In the genomic region with DNA sequence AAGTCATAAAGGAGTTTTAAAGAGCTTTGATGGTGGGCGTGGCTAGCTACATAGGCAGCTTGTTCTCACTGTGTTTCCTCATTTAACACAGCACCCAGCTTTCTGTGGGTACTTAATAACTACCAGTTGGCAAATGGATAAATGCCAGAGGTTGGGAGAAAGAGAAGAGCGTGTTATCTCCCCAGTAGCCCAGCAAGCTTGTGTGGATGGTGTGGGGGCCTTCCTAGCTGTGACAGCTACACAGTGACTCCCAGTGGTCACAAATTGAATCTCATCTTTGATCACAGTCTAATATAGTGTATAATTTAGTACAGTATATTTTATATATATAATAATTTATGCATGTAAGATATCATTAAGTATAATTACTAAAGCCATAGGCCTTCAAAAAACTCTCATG, we compare ENCODE assay signal across 8 cellular contexts.
A peak's percentile ranks its signal among the peaks of the same experiment; 100 is the strongest.
DNase-seq lines count a peak whose midpoint lies in the region; ATAC-seq and TF ChIP-seq lines count a peak whose summit lies in the region.

No MANE protein-coding gene starts in this region.

- H3K79me2 ChIP-seq in neural progenitor cell (ENCODE audit: low read depth) = no peaks in the 10 kb centered on the region

- no peaks in the 10 kb centered on the region for H3K9me3 Mint-ChIP-seq in endodermal cell
- H3K9me3 Mint-ChIP-seq in neural progenitor cell = no peaks in the 10 kb centered on the region
- no peaks in the 10 kb centered on the region for H3K9me3 Mint-ChIP-seq in stimulated activated naive CD8-positive, alpha-beta T cell treated with anti-CD3 and anti-CD28 coated beads, Interleukin-15, amount 100 ng/mL, for 72 hours

- H3K4me1 ChIP-seq in endodermal cell (ENCODE audit: control insufficient read depth, insufficient read depth, low read length) = peaks cover 10% of the 10 kb centered on the region
- peaks cover 8% of the 10 kb centered on the region for H3K4me1 ChIP-seq in neural progenitor cell

- no peak overlapping the region for H3K9ac ChIP-seq in endodermal cell (ENCODE audit: extremely low read depth, low read length, poor library complexity, severe bottlenecking)
- H3K9ac ChIP-seq in neural progenitor cell = no peak overlapping the region

- H3K4me1 Mint-ChIP-seq in endodermal cell = peaks cover 33% of the 10 kb centered on the region
- H3K4me1 Mint-ChIP-seq in neural progenitor cell = peaks cover 21% of the 10 kb centered on the region
- no peaks in the 10 kb centered on the region for H3K4me1 Mint-ChIP-seq in stimulated activated naive CD8-positive, alpha-beta T cell treated with anti-CD3 and anti-CD28 coated beads, Interleukin-15, amount 100 ng/mL, for 72 hours

- H3K27ac Mint-ChIP-seq in endodermal cell = no peak overlapping the region
- H3K27ac Mint-ChIP-seq in neural progenitor cell = no peak overlapping the region
- no peak overlapping the region for H3K27ac Mint-ChIP-seq in stimulated activated naive CD8-positive, alpha-beta T cell treated with anti-CD3 and anti-CD28 coated beads, Interleukin-15, amount 100 ng/mL, for 72 hours

- H3K4me3 Mint-ChIP-seq in endodermal cell = no peak overlapping the region
- H3K4me3 Mint-ChIP-seq in neural progenitor cell = no peak overlapping the region
- no peak overlapping the region for H3K4me3 Mint-ChIP-seq in stimulated activated naive CD8-positive, alpha-beta T cell treated with anti-CD3 and anti-CD28 coated beads, Interleukin-15, amount 100 ng/mL, for 72 hours

- no peak overlapping the region for H3K4me2 ChIP-seq in neural progenitor cell

- H3K9me3 ChIP-seq in endodermal cell (ENCODE audit: control insufficient read depth, low read length) (no peaks in the 10 kb centered on the region), neural progenitor cell (ENCODE audit: low read depth) (no peaks in the 10 kb centered on the region)

- H3K27me3 Mint-ChIP-seq in endodermal cell (ENCODE audit: insufficient read depth) (no peaks in the 10 kb centered on the region), neural progenitor cell (ENCODE audit: insufficient read depth, low read depth) (no peaks in the 10 kb centered on the region)
- H3K27me3 Mint-ChIP-seq in stimulated activated naive CD8-positive, alpha-beta T cell treated with anti-CD3 and anti-CD28 coated beads, Interleukin-15, amount 100 ng/mL, for 72 hours = no peaks in the 10 kb centered on the region

- H3K4me3 ChIP-seq in GM12864 (ENCODE audit: low read depth, low read length) (no peak overlapping the region), endodermal cell (ENCODE audit: low read length) (no peak overlapping the region), neural progenitor cell (no peak overlapping the region)

- H2AFZ ChIP-seq in neural progenitor cell (replicated peaks) = no peak overlapping the region

- H3K36me3 Mint-ChIP-seq in endodermal cell (ENCODE audit: low read depth) (peaks cover 64% of the 10 kb centered on the region), neural progenitor cell (no peaks in the 10 kb centered on the region)

- H3K36me3 ChIP-seq in endodermal cell (ENCODE audit: control insufficient read depth, insufficient read depth, low read length) (peaks cover 86% of the 10 kb centered on the region), neural progenitor cell (no peaks in the 10 kb centered on the region)

- no peaks in the 10 kb centered on the region for H3F3A ChIP-seq in neural progenitor cell (ENCODE audit: low read depth)

- TF ChIP-seq CTCF in GM12864 (IDR thresholded peaks at IDR 0.05; ENCODE audit: low read depth, low read length, missing control alignments) (peak; percentile 38), endodermal cell (conservative IDR thresholded peaks at IDR 0.05) (peak; percentile 82), neural progenitor cell (IDR thresholded peaks at IDR 0.05) (peak; percentile 69)

- ATAC-seq in HG03025 (IDR thresholded peaks at IDR 0.05; ENCODE audit: low FRiP score, unreplicated experiment) (peak; percentile 75), GM19452 (IDR thresholded peaks at IDR 0.05; ENCODE audit: unreplicated experiment) (no peak)
- no peak for ATAC-seq in stimulated activated naive CD8-positive, alpha-beta T cell treated with anti-CD3 and anti-CD28 coated beads, Interleukin-15, amount 100 ng/mL, for 72 hours

- H3K27ac ChIP-seq in endodermal cell (ENCODE audit: low read depth, low read length) (no peak overlapping the region), neural progenitor cell (no peak overlapping the region)

- 47% methylated on average over 2 of the region's 2 CpGs; no CpG with 5 or more reads in 1 of the 2 experiments for WGBS in endodermal cell (ENCODE audit: insufficient coverage in 1 of 2, insufficient read length in 1 of 2), 2 experiments

- DNase-seq in GM12864 (ENCODE audit: low read depth) (no peak), NCI-H82 (lab: John Stamatoyannopoulos, UW) (peak; percentile 73), endodermal cell (peak; percentile 75), neural progenitor cell (ENCODE audit: low spot score) (peak; percentile 61), A172 (ENCODE audit: low spot score) (no peak)
- no peak for DNase-seq in stimulated activated naive CD8-positive, alpha-beta T cell treated with anti-CD3 and anti-CD28 coated beads, Interleukin-15, amount 100 ng/mL, for 72 hours

- H3K27me3 ChIP-seq in endodermal cell (ENCODE audit: control insufficient read depth, insufficient read depth, low read length, poor library complexity, severe bottlenecking) (no peaks in the 10 kb centered on the region), neural progenitor cell (no peaks in the 10 kb centered on the region)

- H4K20me1 ChIP-seq in neural progenitor cell (ENCODE audit: low read depth) = no peaks in the 10 kb centered on the region

Comparison
In these comparisons a context has a peak if more than half of its experiments do, and no peak if none do; other contexts are left out.
1. DNase-seq: peak in NCI-H82 (single experiment), endodermal cell (single experiment) and neural progenitor cell (single experiment); none in GM12864 (single experiment), A172 (single experiment) and stimulated activated naive CD8-positive, alpha-beta T cell treated with anti-CD3 and anti-CD28 coated beads, Interleukin-15, amount 100 ng/mL, for 72 hours (0 of 2).
2. Peak in every context shown above with its lines, with median percentiles within 50 percentile points of each other: CTCF ChIP-seq.